Comparison of ENCODE assay signal across 2 cellular contexts in the genomic region with DNA sequence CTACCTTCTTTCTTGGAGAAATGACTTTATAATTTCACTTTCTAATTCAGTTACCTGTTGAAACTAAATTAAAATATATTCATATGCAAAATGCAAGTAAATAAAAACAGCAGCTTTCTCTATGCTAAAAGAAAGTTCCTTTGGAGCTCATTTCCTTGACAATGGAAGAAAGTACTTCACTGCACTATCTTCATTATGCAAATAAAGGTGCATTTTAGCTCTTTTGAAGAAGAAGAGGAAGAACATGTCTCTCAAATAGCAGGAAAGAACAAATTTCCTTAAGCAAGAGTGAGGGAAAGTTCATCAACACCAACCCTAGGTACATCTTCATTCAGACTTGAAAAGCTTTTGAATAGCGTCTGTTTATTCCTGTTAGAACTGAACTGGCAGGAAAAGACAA.
DNase-seq lines count a peak whose midpoint lies in the region; ATAC-seq and TF ChIP-seq lines count a peak whose summit lies in the region.
"Not testable (repeated sequence)": the region's sequence is repeated elsewhere in the genome, so short reads cannot be mapped to it uniquely, and the experiment has no call there.

No MANE protein-coding gene starts in this region.

- H3K4me1 ChIP-seq in GM23338 (ENCODE audit: insufficient read depth): peaks cover 12% of the 10 kb centered on the region
- H3K4me1 ChIP-seq in HEK293 (ENCODE audit: control insufficient read depth, insufficient read depth, low read length): not testable (repeated sequence)

- H3K4me1 Mint-ChIP-seq in GM23338: peaks cover 10% of the 10 kb centered on the region; the same call in 2 of the 3 replicates

- not testable (repeated sequence) for H3K79me2 ChIP-seq in GM23338 (replicated peaks; ENCODE audit: insufficient read depth)

- H3K36me3 Mint-ChIP-seq in GM23338 (ENCODE audit: low read depth): not testable (repeated sequence)

- not testable (repeated sequence) for TF ChIP-seq CTCF in GM23338 (conservative IDR thresholded peaks at IDR 0.05; ENCODE audit: low read depth in 2 of 2); HEK293 (tag by site-specific recombination; IDR thresholded peaks at IDR 0.05)

- H3K27ac Mint-ChIP-seq in GM23338: not testable (repeated sequence)

- POLR2A ChIA-PET in HEK293 (lab: Yijun Ruan, JAX): not testable (repeated sequence)

- not testable (repeated sequence) for H4K20me1 ChIP-seq in GM23338 (replicated peaks; ENCODE audit: insufficient read depth)

- H3K9me2 ChIP-seq in GM23338 (ENCODE audit: insufficient read depth): not testable (repeated sequence)

- not testable (repeated sequence) for H2AFZ ChIP-seq in GM23338

- CTCF ChIA-PET in HEK293 (lab: Yijun Ruan, JAX): not testable (repeated sequence)

- H3K4me3 Mint-ChIP-seq in GM23338: not testable (repeated sequence)

- H3K9me3 Mint-ChIP-seq in GM23338: not testable (repeated sequence)

- H3K27ac ChIP-seq in GM23338 (ENCODE audit: low read depth); HEK293 (ENCODE audit: extremely low read depth, low read depth, low read length): not testable (repeated sequence)

- H3K27me3 Mint-ChIP-seq in GM23338 (ENCODE audit: insufficient read depth, low read depth, poor library complexity): not testable (repeated sequence)

- H3K9me3 ChIP-seq in HEK293 (ENCODE audit: control insufficient read depth, insufficient read depth, low read depth, low read length): not testable (repeated sequence)

- not testable (repeated sequence) for H3F3A ChIP-seq in GM23338 (replicated peaks; ENCODE audit: low read depth)

- H3K4me2 ChIP-seq in GM23338: peak overlapping the region; percentile 45; the same call in 1 of the 2 replicates

- not testable (repeated sequence) for H3K4me3 ChIP-seq in GM23338; HEK293 (ENCODE audit: low read depth, low read length)

- H3K27me3 ChIP-seq in GM23338 (ENCODE audit: insufficient read depth): not testable (repeated sequence)

- DNase-seq in GM23338 (ENCODE audit: low spot score): peak; percentile 4

- ATAC-seq in GM23338: not testable (repeated sequence)

- H3K36me3 ChIP-seq in GM23338 (ENCODE audit: insufficient read depth); HEK293 (ENCODE audit: control insufficient read depth in 2 of 2, insufficient read depth in 1 of 2, low read length in 2 of 2): not testable (repeated sequence)

TF ChIP-seq in HEK293, 187 proteins besides CTCF, POLR2A, EP300 and RAD21:
- 0 out of 2 replicates have a peak, but pooled peaks have one; percentile 36 for TF ChIP-seq PRDM1 (tag by site-specific recombination; IDR thresholded peaks at IDR 0.05)
TF ChIP-seq in HEK293: peak in this region for 1; not testable (repeated sequence) for 186.
